In the genomic region with DNA sequence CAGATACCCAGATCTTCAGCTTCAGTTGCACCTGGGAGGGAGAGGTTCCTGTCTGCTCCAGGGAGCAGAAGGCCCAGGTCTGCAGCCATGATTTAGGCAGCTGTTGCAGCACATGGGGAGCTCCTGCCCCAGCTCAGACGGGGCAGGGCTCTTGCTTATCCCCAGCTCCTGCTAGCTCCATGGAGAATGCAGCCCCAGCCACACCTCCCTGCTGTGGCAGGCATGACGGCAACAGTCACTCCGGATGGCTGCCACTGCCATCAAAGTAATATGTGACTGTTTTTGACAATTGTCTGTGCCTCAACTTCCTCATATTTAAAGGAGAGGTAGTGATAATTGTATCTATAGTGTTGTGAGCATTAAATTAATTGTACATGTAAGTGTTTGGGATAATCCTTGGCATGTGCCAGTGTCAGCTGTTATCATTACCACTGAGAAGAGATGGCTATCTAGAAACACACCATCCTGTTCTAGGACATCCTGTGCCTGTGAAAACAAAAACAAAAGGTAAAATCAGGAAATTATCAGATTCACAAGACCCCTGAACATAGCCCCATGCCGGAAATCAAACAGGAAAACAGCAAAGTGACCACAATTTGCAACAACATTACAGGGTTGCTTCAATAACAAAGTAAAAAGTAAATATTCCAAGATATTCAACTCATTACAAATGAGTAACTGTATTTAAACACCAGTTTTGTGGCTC, we compare ENCODE assay signal across 17 cellular contexts.
DNase-seq lines count a peak whose midpoint lies in the region; ATAC-seq, FAIRE-seq and TF ChIP-seq lines count a peak whose summit lies in the region.
"Had no signal": no experiment of that assay in that cellular context is flagged by ENCODE, and none has a peak within 500 bp of the region (broad histone marks: within the 10 kb centered on the region; RNA-seq: fewer than 3 reads in every experiment).

No MANE protein-coding gene starts in this region.

- peaks cover 3% of the 10 kb centered on the region for H3K9me3 Mint-ChIP-seq in activated CD4-positive, alpha-beta T cell treated with anti-CD3 and anti-CD28 coated beads for 36 hours (ENCODE audit: low read depth)
- H3K9me3 Mint-ChIP-seq: neural crest cell had no signal

- H3K4me3 Mint-ChIP-seq in activated CD4-positive, alpha-beta T cell treated with anti-CD3 and anti-CD28 coated beads for 36 hours: no peak overlapping the region
- H3K4me3 Mint-ChIP-seq: endodermal cell, neural crest cell had no signal

- FAIRE-seq in RCC 7860 (lab: Jason Lieb, UNC): no peak
- FAIRE-seq: HTR-8/SVneo had no signal

- peak overlapping the region; percentile 45 for H3K4me2 ChIP-seq in parathyroid adenoma (ENCODE audit: low read length)

- peak overlapping the region; percentile 61 for H3K27ac Mint-ChIP-seq in activated CD4-positive, alpha-beta T cell treated with anti-CD3 and anti-CD28 coated beads for 36 hours
- H3K27ac Mint-ChIP-seq: endodermal cell had no signal

- CTCF ChIA-PET in activated CD4-positive, alpha-beta T cell treated with anti-CD3 and anti-CD28 coated beads for 36 hours (lab: Charles Lee): no interaction called here

- no peak for DNase-seq in activated CD4-positive, alpha-beta T cell treated with anti-CD3 and anti-CD28 coated beads for 36 hours
- DNase-seq in activated CD4-positive, alpha-beta T cell treated with anti-CD3 and anti-CD28 coated beads for 48 hours: no peak
- DNase-seq in dermis blood vessel endothelial cell (peak; percentile 69), G401 (ENCODE audit: low spot score) (no peak), H7 (no peak), RCC 7860 (ENCODE audit: low spot score) (no peak)
- DNase-seq: endodermal cell; GOT3; retina; stimulated activated CD4-positive, alpha-beta T cell treated with anti-CD3 and anti-CD28 coated beads, Interleukin-1b, Interleukin-23, amount 100 ng/mL, for 48 hours; testis had no signal

- no peaks in the 10 kb centered on the region for H3K4me1 ChIP-seq in parathyroid adenoma
- H3K4me1 ChIP-seq: testis had no signal

- peak overlapping the region; percentile 38 for H2AFZ ChIP-seq in parathyroid adenoma

- H3K36me3 ChIP-seq in parathyroid adenoma (ENCODE audit: control insufficient read depth, insufficient read depth, low read length) (no peaks in the 10 kb centered on the region), H7 (replicated peaks; ENCODE audit: control insufficient read depth, insufficient read depth, low read length) (no peaks in the 10 kb centered on the region)
- H3K36me3 ChIP-seq: cardiac muscle cell had no signal

- TF ChIP-seq CTCF in parathyroid adenoma (IDR thresholded peaks at IDR 0.05): no peak

- intact Hi-C loops in activated CD4-positive, alpha-beta T cell treated with anti-CD3 and anti-CD28 coated beads for 36 hours (cut with DNase I, micrococcal nuclease): no loop called here

- in situ Hi-C loops in G401 (cut with HindIII; ENCODE audit: low sequenced_read_pairs): no loop called here

- H3K9me3 ChIP-seq in parathyroid adenoma (ENCODE audit: control insufficient read depth, low read length): no peaks in the 10 kb centered on the region
- H3K9me3 ChIP-seq: testis had no signal

- H3K27ac ChIP-seq in parathyroid adenoma: peak overlapping the region; percentile 53
- H3K27ac ChIP-seq: cardiac muscle cell, testis had no signal

- no peak overlapping the region for H3K4me3 ChIP-seq in parathyroid adenoma (ENCODE audit: low read depth, low read length)
- no peak overlapping the region for H3K4me3 ChIP-seq in H7 (ENCODE audit: insufficient read depth, low read depth, low read length)
- H3K4me3 ChIP-seq: cardiac muscle cell, lung, testis had no signal

- POLR2A ChIA-PET in activated CD4-positive, alpha-beta T cell treated with anti-CD3 and anti-CD28 coated beads for 36 hours (lab: Charles Lee): no interaction called here

- H3K27me3 ChIP-seq in parathyroid adenoma (ENCODE audit: control insufficient read depth, insufficient read depth, low read length) (no peaks in the 10 kb centered on the region), H7 (ENCODE audit: control insufficient read depth, insufficient read depth, low read length) (no peaks in the 10 kb centered on the region)
- H3K27me3 ChIP-seq: cardiac muscle cell, testis had no signal

- no peaks in the 10 kb centered on the region for H3K79me2 ChIP-seq in parathyroid adenoma

- H3K9ac ChIP-seq in parathyroid adenoma: no peak overlapping the region

- H3K36me3 Mint-ChIP-seq in activated CD4-positive, alpha-beta T cell treated with anti-CD3 and anti-CD28 coated beads for 36 hours (ENCODE audit: low read depth): no peaks in the 10 kb centered on the region

- H3K4me1 Mint-ChIP-seq in activated CD4-positive, alpha-beta T cell treated with anti-CD3 and anti-CD28 coated beads for 36 hours: peaks cover 21% of the 10 kb centered on the region
- H3K4me1 Mint-ChIP-seq: endodermal cell, neural crest cell had no signal

- no peak for ATAC-seq in activated CD4-positive, alpha-beta T cell treated with anti-CD3 and anti-CD28 coated beads for 36 hours
- peak; percentile 22 for ATAC-seq in HG02885 (IDR thresholded peaks at IDR 0.05; ENCODE audit: poor library complexity, unreplicated experiment)

- H3K27me3 Mint-ChIP-seq in activated CD4-positive, alpha-beta T cell treated with anti-CD3 and anti-CD28 coated beads for 36 hours: no peaks in the 10 kb centered on the region
